27 cellular contexts compared by ENCODE assay signal in genomic region chr20:469746-470490, GRCh38.
"Had no signal": no experiment of that assay in that cellular context is flagged by ENCODE, and none has a peak within 500 bp of the region (broad histone marks: within the 10 kb centered on the region; RNA-seq: fewer than 3 reads in every experiment).

No MANE protein-coding gene starts in this region.

- H3K4me1 Mint-ChIP-seq: mesothelial cell of epicardium had no signal

- H3K9me3 ChIP-seq: lower lobe of right lung, ovary, right atrium auricular region, testis, thyroid gland, upper lobe of right lung had no signal

- ATAC-seq: left ventricle myocardium superior; lower lobe of right lung; naive thymus-derived CD4-positive, alpha-beta T cell; natural killer cell treated with Interleukin-12 subunit alpha and Interleukin-12 subunit beta and Interleukin-15 and Interleukin-18, amount 100 ng/mL, for 72 hours; stimulated activated memory B cell treated with anti-CD40 and anti-IgM and Interleukin-4, amounts not matched to agents 10 μg/mL and 1 μg/mL and 100 μg/mL, for 72 hours; stimulated activated naive CD8-positive, alpha-beta T cell treated with anti-CD3 and anti-CD28 coated beads, Interleukin-15, Interleukin-2, amounts not matched to agents 100 U/mL and 50 U/mL, for 24 hours; upper lobe of right lung had no signal

- H3K9me3 Mint-ChIP-seq: natural killer cell treated with Interleukin-12 subunit alpha and Interleukin-12 subunit beta and Interleukin-15 and Interleukin-18, amount 100 ng/mL, for 72 hours; stimulated activated memory B cell treated with anti-CD40 and anti-IgM and Interleukin-4, amounts not matched to agents 10 μg/mL and 1 μg/mL and 100 μg/mL, for 72 hours had no signal

- H3K27ac ChIP-seq: lower lobe of right lung, ovary, right atrium auricular region, right lobe of liver, stomach, testis, thyroid gland, transverse colon, upper lobe of right lung had no signal

- DNase-seq: head of caudate nucleus; hippocampal formation; kidney glomerular epithelial cell; left ventricle myocardium superior; lower lobe of right lung; mesendoderm; naive thymus-derived CD4-positive, alpha-beta T cell; ovary; right lobe of liver; stimulated activated CD4-positive, alpha-beta T cell treated with anti-CD3 and anti-CD28 coated beads, Interleukin-1b, Interleukin-23, amount 100 ng/mL, for 48 hours; stimulated activated CD4-positive, alpha-beta T cell treated with anti-CD3 and anti-CD28 coated beads, Interleukin-2, amount 100 ng/mL, for 48 hours; stimulated activated CD4-positive, alpha-beta T cell treated with anti-CD3 and anti-CD28 coated beads, Interleukin-4, amount 100 ng/mL, for 4 hours; stimulated activated CD8-positive, alpha-beta memory T cell treated with anti-CD3 and anti-CD28 coated beads, Interleukin-4, amount 100 ng/mL, for 48 hours; stimulated activated naive CD8-positive, alpha-beta T cell treated with anti-CD3 and anti-CD28 coated beads, Interleukin-15, Interleukin-2, amounts not matched to agents 100 U/mL and 50 U/mL, for 24 hours; stomach; testis; thyroid gland; transverse colon; upper lobe of right lung had no signal

- H3K4me2 ChIP-seq: smooth muscle cell had no signal

- FAIRE-seq: keratinocyte, urothelium cell line had no signal

- H3K4me3 Mint-ChIP-seq: mesothelial cell of epicardium; naive thymus-derived CD4-positive, alpha-beta T cell; natural killer cell treated with Interleukin-12 subunit alpha and Interleukin-12 subunit beta and Interleukin-15 and Interleukin-18, amount 100 ng/mL, for 72 hours; stimulated activated memory B cell treated with anti-CD40 and anti-IgM and Interleukin-4, amounts not matched to agents 10 μg/mL and 1 μg/mL and 100 μg/mL, for 72 hours had no signal

- H3K4me3 ChIP-seq: lower lobe of right lung, ovary, right atrium auricular region, right lobe of liver, smooth muscle cell, stomach, testis, thyroid gland, transverse colon, upper lobe of right lung had no signal

- H3K27me3 ChIP-seq: ovary, right atrium auricular region, right lobe of liver, stomach, testis, thyroid gland, upper lobe of right lung had no signal

- H3K36me3 ChIP-seq: lower lobe of right lung, ovary, right atrium auricular region, right lobe of liver, thyroid gland, transverse colon, upper lobe of right lung had no signal

- H3K27me3 Mint-ChIP-seq: progenitor cell of endocrine pancreas had no signal

- H3K4me1 ChIP-seq: lower lobe of right lung, right atrium auricular region, testis, thyroid gland, upper lobe of right lung had no signal

- H3K27ac Mint-ChIP-seq: mesothelial cell of epicardium; natural killer cell treated with Interleukin-12 subunit alpha and Interleukin-12 subunit beta and Interleukin-15 and Interleukin-18, amount 100 ng/mL, for 72 hours; progenitor cell of endocrine pancreas; stimulated activated memory B cell treated with anti-CD40 and anti-IgM and Interleukin-4, amounts not matched to agents 10 μg/mL and 1 μg/mL and 100 μg/mL, for 72 hours had no signal
